In the genomic region with DNA sequence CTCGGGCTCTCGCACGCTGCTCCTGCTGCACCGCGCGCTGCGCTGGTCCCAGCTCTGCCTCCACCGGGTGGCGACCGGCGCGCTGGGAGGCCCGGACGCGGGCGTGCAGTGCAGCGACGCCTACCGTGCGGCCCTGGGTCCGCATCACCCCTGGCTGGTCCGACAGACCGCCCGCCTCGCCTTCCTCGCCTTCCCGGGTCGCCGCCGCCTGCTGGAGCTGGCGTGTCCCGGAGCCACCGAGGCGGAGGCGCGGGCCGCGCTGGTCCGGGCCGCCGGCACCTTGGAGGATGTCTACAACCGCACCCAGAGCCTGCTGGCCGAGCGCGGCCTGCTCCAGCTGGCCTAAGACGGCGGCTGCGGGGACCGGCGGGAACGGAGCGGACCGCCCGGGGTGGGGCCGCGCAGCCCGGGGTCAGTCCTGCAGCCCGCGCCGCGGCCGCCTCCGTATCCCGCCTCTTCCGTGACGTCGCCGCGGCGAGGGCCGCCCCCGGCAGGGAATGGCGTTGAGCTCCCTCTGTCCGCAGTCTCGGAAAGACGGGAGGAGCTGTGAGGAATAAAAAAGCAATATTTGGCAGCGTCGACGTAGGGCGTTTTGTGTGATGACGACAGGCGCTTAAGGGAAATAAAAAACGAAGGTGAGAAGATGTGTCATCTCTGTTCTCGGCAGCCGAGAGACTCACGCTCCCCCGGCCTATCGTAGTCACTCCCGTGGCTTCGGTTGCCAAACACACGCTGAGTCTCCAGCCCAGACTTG, we compare ENCODE assay signal across 1 cellular context.
TF ChIP-seq lines count a peak whose summit lies in the region.

No MANE protein-coding gene starts in this region.

TF ChIP-seq in A549, 52 proteins besides CTCF, POLR2A, EP300 and RAD21 (continued from another document):
- TF ChIP-seq BHLHE40 (IDR thresholded peaks at IDR 0.05; ENCODE audit: low read depth, low read length) (peak; percentile 10; the same call in 1 of the 2 replicates), SMC3 (IDR thresholded peaks at IDR 0.05) (peak; percentile 87), CHD4 (IDR thresholded peaks at IDR 0.05; ENCODE audit: borderline replicate concordance) (no peak), MYC (IDR thresholded peaks at IDR 0.05; ENCODE audit: borderline replicate concordance, low read length) (peak; percentile 81), ESRRA (IDR thresholded peaks at IDR 0.05; ENCODE audit: borderline replicate concordance, low read length) (no peak), ZNF302 (CRISPR knock-in tag; IDR thresholded peaks at IDR 0.05) (no peak), POLR2AphosphoS2 (conservative IDR thresholded peaks at IDR 0.05; ENCODE audit: low read length) (no peak), CBX2 (IDR thresholded peaks at IDR 0.05; ENCODE audit: borderline replicate concordance, low read depth) (no peak), NR3C1 (IDR thresholded peaks at IDR 0.05) (no peak), JUN (IDR thresholded peaks at IDR 0.05) (peak; percentile 89 to 95), ZSCAN20 (CRISPR knock-in tag; IDR thresholded peaks at IDR 0.05) (no peak), GATA3 (IDR thresholded peaks at IDR 0.05; ENCODE audit: borderline replicate concordance) (0 out of 2 replicates have a peak, but pooled peaks have one; percentile 17), HOXB5 (CRISPR knock-in tag; IDR thresholded peaks at IDR 0.05) (0 out of 2 replicates have a peak, but pooled peaks have one; percentile 22), ZFP36 (IDR thresholded peaks at IDR 0.05; ENCODE audit: borderline replicate concordance, partially characterized antibody) (no peak), FOSB (CRISPR knock-in tag; IDR thresholded peaks at IDR 0.05) (no peak), CHD2 (IDR thresholded peaks at IDR 0.05; ENCODE audit: low read length, partially characterized antibody) (peak; percentile 61), NPAS2 (CRISPR knock-in tag; IDR thresholded peaks at IDR 0.05; ENCODE audit: borderline replicate concordance) (no peak), KDM5A (IDR thresholded peaks at IDR 0.05) (peak; percentile 57; the same call in 1 of the 2 replicates), KDM1A (IDR thresholded peaks at IDR 0.05; ENCODE audit: low read depth) (no peak), MAFK (IDR thresholded peaks at IDR 0.05; ENCODE audit: partially characterized antibody) (no peak), HDAC2 (IDR thresholded peaks at IDR 0.05) (no peak), SREBF2 (IDR thresholded peaks at IDR 0.05) (no peak), PHF8 (IDR thresholded peaks at IDR 0.05; ENCODE audit: borderline replicate concordance, low read depth) (peak; percentile 93), RFX5 (IDR thresholded peaks at IDR 0.05) (0 out of 2 replicates have a peak, but pooled peaks have one; percentile 60), RARB (CRISPR knock-in tag; IDR thresholded peaks at IDR 0.05) (no peak), TFCP2L1 (CRISPR knock-in tag; IDR thresholded peaks at IDR 0.05) (no peak), JUNB (IDR thresholded peaks at IDR 0.05) (no peak), EHMT2 (IDR thresholded peaks at IDR 0.05; ENCODE audit: low read depth) (no peak)
- TF ChIP-seq, protein P1, sequence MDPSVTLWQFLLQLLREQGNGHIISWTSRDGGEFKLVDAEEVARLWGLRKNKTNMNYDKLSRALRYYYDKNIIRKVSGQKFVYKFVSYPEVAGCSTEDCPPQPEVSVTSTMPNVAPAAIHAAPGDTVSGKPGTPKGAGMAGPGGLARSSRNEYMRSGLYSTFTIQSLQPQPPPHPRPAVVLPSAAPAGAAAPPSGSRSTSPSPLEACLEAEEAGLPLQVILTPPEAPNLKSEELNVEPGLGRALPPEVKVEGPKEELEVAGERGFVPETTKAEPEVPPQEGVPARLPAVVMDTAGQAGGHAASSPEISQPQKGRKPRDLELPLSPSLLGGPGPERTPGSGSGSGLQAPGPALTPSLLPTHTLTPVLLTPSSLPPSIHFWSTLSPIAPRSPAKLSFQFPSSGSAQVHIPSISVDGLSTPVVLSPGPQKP (IDR thresholded peaks at IDR 0.05; ENCODE audit: low read depth, low read length), result no peak
- TF ChIP-seq, protein P2, sequence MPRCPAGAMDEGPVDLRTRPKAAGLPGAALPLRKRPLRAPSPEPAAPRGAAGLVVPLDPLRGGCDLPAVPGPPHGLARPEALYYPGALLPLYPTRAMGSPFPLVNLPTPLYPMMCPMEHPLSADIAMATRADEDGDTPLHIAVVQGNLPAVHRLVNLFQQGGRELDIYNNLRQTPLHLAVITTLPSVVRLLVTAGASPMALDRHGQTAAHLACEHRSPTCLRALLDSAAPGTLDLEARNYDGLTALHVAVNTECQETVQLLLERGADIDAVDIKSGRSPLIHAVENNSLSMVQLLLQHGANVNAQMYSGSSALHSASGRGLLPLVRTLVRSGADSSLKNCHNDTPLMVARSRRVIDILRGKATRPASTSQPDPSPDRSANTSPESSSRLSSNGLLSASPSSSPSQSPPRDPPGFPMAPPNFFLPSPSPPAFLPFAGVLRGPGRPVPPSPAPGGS (IDR thresholded peaks at IDR 0.05), result peak; percentile 91; the same call in 1 of the 3 replicates
- TF ChIP-seq, protein P3, sequence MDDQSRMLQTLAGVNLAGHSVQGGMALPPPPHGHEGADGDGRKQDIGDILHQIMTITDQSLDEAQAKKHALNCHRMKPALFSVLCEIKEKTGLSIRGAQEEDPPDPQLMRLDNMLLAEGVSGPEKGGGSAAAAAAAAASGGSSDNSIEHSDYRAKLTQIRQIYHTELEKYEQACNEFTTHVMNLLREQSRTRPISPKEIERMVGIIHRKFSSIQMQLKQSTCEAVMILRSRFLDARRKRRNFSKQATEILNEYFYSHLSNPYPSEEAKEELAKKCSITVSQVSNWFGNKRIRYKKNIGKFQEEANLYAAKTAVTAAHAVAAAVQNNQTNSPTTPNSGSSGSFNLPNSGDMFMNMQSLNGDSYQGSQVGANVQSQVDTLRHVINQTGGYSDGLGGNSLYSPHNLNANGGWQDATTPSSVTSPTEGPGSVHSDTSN (IDR thresholded peaks at IDR 0.05), result no peak
- TF ChIP-seq, protein P4, sequence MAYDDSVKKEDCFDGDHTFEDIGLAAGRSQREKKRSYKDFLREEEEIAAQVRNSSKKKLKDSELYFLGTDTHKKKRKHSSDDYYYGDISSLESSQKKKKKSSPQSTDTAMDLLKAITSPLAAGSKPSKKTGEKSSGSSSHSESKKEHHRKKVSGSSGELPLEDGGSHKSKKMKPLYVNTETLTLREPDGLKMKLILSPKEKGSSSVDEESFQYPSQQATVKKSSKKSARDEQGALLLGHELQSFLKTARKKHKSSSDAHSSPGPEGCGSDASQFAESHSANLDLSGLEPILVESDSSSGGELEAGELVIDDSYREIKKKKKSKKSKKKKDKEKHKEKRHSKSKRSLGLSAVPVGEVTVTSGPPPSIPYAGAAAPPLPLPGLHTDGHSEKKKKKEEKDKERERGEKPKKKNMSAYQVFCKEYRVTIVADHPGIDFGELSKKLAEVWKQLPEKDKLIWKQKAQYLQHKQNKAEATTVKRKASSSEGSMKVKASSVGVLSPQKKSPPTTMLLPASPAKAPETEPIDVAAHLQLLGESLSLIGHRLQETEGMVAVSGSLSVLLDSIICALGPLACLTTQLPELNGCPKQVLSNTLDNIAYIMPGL (CRISPR knock-in tag; IDR thresholded peaks at IDR 0.05; ENCODE audit: borderline replicate concordance), result peak; percentile 97; the same call in 1 of the 2 replicates
- TF ChIP-seq, protein P5, sequence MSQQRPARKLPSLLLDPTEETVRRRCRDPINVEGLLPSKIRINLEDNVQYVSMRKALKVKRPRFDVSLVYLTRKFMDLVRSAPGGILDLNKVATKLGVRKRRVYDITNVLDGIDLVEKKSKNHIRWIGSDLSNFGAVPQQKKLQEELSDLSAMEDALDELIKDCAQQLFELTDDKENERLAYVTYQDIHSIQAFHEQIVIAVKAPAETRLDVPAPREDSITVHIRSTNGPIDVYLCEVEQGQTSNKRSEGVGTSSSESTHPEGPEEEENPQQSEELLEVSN (IDR thresholded peaks at IDR 0.05; ENCODE audit: borderline replicate concordance, low read depth), result peak; percentile 55
